Comparison of ENCODE assay signal across 35 cellular contexts in genomic region chr3:145282505-145282904, GRCh38.
"Had no signal": no experiment of that assay in that cellular context is flagged by ENCODE, and none has a peak within 500 bp of the region (broad histone marks: within the 10 kb centered on the region; RNA-seq: fewer than 3 reads in every experiment).

No MANE protein-coding gene starts in this region.

- DNase-seq: Karpas-422, Kasumi-1, MG63, MM.1S, MV-4-11, NCI-H1048, NCI-H1092, NCI-H1092 treated with DMSO at 0.1 percent for 48 hours, NCI-H1105, NCI-H1105 treated with DMSO at 0.1 percent for 48 hours, NCI-H1417, NCI-H1417 treated with DMSO at 0.1 percent for 48 hours, NCI-H1436, NCI-H1436 treated with DMSO at 0.1 percent for 48 hours, NCI-H146, NCI-H1694, NCI-H1694 treated with DMSO at 0.1 percent for 48 hours, NCI-H187, NCI-H187 treated with DMSO at 0.1 percent for 48 hours, NCI-H1930, NCI-H2029, NCI-H2029 treated with DMSO at 0.1 percent for 48 hours, NCI-H2081, NCI-H2081 treated with DMSO at 0.1 percent for 48 hours, NCI-H2107, NCI-H2171, NCI-H2171 treated with DMSO at 0.1 percent for 48 hours, NCI-H2227 treated with DMSO at 0.1 percent for 48 hours, NCI-H226, NCI-H345, NCI-H446, NCI-H446 treated with DMSO at 0.1 percent for 48 hours, NCI-H510A, NCI-H510A treated with DMSO at 0.1 percent for 48 hours, NCI-H524 had no signal

- H3K9me3 ChIP-seq: MG63 had no signal

- H3K27me3 ChIP-seq: MG63 had no signal

- H3K4me3 ChIP-seq: MG63 had no signal

- H3K36me3 ChIP-seq: MG63 had no signal
